ENCODE assay signal across 2 cellular contexts in the genomic region with DNA sequence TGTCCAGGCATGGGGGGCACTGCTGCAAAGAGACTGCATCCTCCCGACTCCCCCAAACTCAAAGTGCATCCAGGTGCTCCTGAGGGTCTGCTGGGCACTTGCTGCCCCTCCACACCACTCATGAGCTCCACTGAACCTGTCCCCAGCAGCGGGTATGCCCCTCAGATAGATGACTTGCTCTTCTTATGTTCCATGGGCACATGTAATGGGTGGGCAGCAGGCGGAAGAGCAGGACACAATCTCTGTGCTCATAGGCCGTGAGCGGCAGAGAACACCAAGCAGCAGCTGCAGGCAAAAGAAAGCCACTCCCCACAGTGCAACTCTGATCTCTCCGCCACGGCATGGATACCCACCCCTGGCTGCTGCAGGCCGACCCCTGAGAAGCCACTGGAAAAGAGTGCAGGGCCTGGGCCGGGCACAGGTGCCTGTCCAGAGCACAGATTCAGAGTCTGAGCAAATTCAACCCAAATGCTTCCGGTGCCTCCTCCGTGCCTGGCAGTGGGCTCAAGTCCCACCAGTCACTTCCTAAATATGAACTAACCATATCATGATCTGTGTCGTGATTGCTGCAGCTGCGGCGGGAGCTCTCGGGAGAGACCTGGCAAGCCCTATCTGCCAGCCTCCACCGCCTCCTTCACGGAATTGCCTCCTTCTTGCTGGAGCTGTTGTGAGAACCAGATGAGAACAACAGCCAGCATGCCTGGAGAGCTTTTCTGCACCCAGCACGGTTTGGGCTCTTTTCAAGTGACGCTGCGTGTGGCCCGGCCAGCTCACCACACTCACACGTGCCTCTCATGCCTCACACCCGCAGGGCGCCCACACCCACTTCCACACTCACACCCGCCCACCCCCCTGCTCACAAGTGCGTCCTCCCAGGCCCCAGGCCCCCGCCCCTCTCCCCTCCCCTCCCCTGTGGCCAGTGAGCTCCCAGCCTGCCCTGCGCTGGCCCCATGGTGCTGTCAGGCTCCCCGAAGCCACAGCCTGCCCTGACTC.
TF ChIP-seq lines count a peak whose summit lies in the region.

No MANE protein-coding gene starts in this region.

TF ChIP-seq in GM23338, 12 proteins besides CTCF, POLR2A, EP300 and RAD21 (continued from another document):
- TF ChIP-seq, protein P1, sequence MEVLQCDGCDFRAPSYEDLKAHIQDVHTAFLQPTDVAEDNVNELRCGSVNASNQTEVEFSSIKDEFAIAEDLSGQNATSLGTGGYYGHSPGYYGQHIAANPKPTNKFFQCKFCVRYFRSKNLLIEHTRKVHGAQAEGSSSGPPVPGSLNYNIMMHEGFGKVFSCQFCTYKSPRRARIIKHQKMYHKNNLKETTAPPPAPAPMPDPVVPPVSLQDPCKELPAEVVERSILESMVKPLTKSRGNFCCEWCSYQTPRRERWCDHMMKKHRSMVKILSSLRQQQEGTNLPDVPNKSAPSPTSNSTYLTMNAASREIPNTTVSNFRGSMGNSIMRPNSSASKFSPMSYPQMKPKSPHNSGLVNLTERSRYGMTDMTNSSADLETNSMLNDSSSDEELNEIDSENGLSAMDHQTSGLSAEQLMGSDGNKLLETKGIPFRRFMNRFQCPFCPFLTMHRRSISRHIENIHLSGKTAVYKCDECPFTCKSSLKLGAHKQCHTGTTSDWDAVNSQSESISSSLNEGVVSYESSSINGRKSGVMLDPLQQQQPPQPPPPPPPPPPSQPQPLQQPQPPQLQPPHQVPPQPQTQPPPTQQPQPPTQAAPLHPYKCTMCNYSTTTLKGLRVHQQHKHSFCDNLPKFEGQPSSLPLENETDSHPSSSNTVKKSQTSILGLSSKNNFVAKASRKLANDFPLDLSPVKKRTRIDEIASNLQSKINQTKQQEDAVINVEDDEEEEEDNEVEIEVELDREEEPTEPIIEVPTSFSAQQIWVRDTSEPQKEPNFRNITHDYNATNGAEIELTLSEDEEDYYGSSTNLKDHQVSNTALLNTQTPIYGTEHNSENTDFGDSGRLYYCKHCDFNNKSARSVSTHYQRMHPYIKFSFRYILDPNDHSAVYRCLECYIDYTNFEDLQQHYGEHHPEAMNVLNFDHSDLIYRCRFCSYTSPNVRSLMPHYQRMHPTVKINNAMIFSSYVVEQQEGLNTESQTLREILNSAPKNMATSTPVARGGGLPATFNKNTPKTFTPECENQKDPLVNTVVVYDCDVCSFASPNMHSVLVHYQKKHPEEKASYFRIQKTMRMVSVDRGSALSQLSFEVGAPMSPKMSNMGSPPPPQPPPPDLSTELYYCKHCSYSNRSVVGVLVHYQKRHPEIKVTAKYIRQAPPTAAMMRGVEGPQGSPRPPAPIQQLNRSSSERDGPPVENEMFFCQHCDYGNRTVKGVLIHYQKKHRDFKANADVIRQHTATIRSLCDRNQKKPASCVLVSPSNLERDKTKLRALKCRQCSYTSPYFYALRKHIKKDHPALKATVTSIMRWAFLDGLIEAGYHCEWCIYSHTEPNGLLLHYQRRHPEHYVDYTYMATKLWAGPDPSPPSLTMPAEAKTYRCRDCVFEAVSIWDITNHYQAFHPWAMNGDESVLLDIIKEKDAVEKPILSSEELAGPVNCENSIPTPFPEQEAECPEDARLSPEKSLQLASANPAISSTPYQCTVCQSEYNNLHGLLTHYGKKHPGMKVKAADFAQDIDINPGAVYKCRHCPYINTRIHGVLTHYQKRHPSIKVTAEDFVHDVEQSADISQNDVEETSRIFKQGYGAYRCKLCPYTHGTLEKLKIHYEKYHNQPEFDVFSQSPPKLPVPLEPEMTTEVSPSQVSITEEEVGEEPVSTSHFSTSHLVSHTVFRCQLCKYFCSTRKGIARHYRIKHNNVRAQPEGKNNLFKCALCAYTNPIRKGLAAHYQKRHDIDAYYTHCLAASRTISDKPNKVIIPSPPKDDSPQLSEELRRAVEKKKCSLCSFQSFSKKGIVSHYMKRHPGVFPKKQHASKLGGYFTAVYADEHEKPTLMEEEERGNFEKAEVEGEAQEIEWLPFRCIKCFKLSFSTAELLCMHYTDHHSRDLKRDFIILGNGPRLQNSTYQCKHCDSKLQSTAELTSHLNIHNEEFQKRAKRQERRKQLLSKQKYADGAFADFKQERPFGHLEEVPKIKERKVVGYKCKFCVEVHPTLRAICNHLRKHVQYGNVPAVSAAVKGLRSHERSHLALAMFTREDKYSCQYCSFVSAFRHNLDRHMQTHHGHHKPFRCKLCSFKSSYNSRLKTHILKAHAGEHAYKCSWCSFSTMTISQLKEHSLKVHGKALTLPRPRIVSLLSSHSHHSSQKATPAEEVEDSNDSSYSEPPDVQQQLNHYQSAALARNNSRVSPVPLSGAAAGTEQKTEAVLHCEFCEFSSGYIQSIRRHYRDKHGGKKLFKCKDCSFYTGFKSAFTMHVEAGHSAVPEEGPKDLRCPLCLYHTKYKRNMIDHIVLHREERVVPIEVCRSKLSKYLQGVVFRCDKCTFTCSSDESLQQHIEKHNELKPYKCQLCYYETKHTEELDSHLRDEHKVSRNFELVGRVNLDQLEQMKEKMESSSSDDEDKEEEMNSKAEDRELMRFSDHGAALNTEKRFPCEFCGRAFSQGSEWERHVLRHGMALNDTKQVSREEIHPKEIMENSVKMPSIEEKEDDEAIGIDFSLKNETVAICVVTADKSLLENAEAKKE (CRISPR knock-in tag; IDR thresholded peaks at IDR 0.05) = no peak
- TF ChIP-seq CREB1 (CRISPR knock-in tag; IDR thresholded peaks at IDR 0.05; ENCODE audit: low read depth) = no peak
- TF ChIP-seq JUNB (IDR thresholded peaks at IDR 0.05; ENCODE audit: unreplicated experiment) = no peak
- no peak for TF ChIP-seq NANOG (IDR thresholded peaks at IDR 0.05; ENCODE audit: borderline replicate concordance)
- TF ChIP-seq EZH2 (IDR thresholded peaks at IDR 0.05; ENCODE audit: low read depth, unreplicated experiment) = no peak
- TF ChIP-seq EZH2phosphoT487 (IDR thresholded peaks at IDR 0.05; ENCODE audit: unreplicated experiment) = no peak
- TF ChIP-seq, protein P2, sequence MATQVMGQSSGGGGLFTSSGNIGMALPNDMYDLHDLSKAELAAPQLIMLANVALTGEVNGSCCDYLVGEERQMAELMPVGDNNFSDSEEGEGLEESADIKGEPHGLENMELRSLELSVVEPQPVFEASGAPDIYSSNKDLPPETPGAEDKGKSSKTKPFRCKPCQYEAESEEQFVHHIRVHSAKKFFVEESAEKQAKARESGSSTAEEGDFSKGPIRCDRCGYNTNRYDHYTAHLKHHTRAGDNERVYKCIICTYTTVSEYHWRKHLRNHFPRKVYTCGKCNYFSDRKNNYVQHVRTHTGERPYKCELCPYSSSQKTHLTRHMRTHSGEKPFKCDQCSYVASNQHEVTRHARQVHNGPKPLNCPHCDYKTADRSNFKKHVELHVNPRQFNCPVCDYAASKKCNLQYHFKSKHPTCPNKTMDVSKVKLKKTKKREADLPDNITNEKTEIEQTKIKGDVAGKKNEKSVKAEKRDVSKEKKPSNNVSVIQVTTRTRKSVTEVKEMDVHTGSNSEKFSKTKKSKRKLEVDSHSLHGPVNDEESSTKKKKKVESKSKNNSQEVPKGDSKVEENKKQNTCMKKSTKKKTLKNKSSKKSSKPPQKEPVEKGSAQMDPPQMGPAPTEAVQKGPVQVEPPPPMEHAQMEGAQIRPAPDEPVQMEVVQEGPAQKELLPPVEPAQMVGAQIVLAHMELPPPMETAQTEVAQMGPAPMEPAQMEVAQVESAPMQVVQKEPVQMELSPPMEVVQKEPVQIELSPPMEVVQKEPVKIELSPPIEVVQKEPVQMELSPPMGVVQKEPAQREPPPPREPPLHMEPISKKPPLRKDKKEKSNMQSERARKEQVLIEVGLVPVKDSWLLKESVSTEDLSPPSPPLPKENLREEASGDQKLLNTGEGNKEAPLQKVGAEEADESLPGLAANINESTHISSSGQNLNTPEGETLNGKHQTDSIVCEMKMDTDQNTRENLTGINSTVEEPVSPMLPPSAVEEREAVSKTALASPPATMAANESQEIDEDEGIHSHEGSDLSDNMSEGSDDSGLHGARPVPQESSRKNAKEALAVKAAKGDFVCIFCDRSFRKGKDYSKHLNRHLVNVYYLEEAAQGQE (IDR thresholded peaks at IDR 0.05; ENCODE audit: unreplicated experiment) = no peak

TF ChIP-seq in K562, 482 proteins besides CTCF, POLR2A, EP300 and RAD21 (continued from another document):
- TF ChIP-seq, protein P3, sequence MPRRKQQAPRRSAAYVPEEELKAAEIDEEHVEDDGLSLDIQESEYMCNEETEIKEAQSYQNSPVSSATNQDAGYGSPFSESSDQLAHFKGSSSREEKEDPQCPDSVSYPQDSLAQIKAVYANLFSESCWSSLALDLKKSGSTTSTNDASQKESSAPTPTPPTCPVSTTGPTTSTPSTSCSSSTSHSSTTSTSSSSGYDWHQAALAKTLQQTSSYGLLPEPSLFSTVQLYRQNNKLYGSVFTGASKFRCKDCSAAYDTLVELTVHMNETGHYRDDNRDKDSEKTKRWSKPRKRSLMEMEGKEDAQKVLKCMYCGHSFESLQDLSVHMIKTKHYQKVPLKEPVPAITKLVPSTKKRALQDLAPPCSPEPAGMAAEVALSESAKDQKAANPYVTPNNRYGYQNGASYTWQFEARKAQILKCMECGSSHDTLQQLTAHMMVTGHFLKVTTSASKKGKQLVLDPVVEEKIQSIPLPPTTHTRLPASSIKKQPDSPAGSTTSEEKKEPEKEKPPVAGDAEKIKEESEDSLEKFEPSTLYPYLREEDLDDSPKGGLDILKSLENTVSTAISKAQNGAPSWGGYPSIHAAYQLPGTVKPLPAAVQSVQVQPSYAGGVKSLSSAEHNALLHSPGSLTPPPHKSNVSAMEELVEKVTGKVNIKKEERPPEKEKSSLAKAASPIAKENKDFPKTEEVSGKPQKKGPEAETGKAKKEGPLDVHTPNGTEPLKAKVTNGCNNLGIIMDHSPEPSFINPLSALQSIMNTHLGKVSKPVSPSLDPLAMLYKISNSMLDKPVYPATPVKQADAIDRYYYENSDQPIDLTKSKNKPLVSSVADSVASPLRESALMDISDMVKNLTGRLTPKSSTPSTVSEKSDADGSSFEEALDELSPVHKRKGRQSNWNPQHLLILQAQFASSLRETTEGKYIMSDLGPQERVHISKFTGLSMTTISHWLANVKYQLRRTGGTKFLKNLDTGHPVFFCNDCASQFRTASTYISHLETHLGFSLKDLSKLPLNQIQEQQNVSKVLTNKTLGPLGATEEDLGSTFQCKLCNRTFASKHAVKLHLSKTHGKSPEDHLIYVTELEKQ (CRISPR knock-in tag; IDR thresholded peaks at IDR 0.05) = no peak
TF ChIP-seq in K562: peak in this region for 1.
